In the genomic region with DNA sequence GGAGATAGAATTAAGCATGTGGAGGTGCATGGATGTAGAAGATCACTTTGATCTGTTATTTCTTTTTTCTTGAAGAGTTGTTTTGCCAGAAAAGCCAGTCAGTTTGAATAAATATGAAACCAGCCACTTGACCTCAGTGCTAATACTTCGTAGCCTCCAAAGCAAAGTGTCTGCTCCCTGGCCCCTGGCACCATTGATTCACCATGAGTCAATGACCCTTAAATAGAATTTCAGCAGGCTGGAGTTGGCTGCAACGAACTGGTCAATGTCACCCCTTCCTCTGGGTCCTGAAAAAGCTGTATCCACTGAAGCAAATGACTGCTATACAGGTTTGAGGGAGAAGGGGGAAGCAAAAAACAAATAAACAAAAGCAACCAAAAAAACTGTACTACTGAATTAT, we compare ENCODE assay signal across 19 cellular contexts. TPM values are rescaled to one million over a fixed set of nuclear protein-coding genes. Genes with fewer than 3 reads are reported as not detected.
DNase-seq lines count a peak whose midpoint lies in the region; ATAC-seq and TF ChIP-seq lines count a peak whose summit lies in the region.
"Had no signal": no experiment of that assay in that cellular context is flagged by ENCODE, and none has a peak within 500 bp of the region (broad histone marks: within the 10 kb centered on the region; RNA-seq: fewer than 3 reads in every experiment).

No MANE protein-coding gene starts in this region.

- CTCF ChIA-PET in HCT116 (lab: Charles Lee): no interaction called here

- no peaks in the 10 kb centered on the region for H3K9me2 ChIP-seq in HCT116 (ENCODE audit: insufficient read depth)
- no peaks in the 10 kb centered on the region for H3K9me2 ChIP-seq in hepatocyte (replicated peaks; ENCODE audit: insufficient read depth)

- no peak for TF ChIP-seq EP300 in tibial nerve (IDR thresholded peaks at IDR 0.05)

- no peak overlapping the region for H3K27ac ChIP-seq in HCT116 (ENCODE audit: low read depth, low read length)
- peak overlapping the region; percentile 85 to 87 for H3K27ac ChIP-seq in ascending aorta
- peak overlapping the region; percentile 94 for H3K27ac ChIP-seq in left ventricle myocardium inferior (replicated peaks)
- peak overlapping the region; percentile 98 for H3K27ac ChIP-seq in skeletal muscle tissue (ENCODE audit: low read depth, low read length)
- H3K27ac ChIP-seq in hepatocyte: no peak overlapping the region
- no peak overlapping the region for H3K27ac ChIP-seq in tibial nerve
- H3K27ac ChIP-seq: C4-2B, HL-60, RWPE1 had no signal

- POLR2A ChIA-PET in HCT116 (lab: Charles Lee): no interaction called here

- H3K4me3 ChIP-seq in HCT116 (replicated peaks in 1 of 2; ENCODE audit: low read depth in 1 of 2, low read length in 2 of 2): no peak overlapping the region
- H3K4me3 ChIP-seq in ascending aorta: no peak overlapping the region
- H3K4me3 ChIP-seq in left ventricle myocardium inferior: peak overlapping the region; percentile 29
- peak overlapping the region; percentile 58 to 66 (median 60) for H3K4me3 ChIP-seq in skeletal muscle tissue (ENCODE audit: low read length in 3 of 3)
- H3K4me3 ChIP-seq in hepatocyte: no peak overlapping the region
- no peak overlapping the region for H3K4me3 ChIP-seq in tibial nerve
- H3K4me3 ChIP-seq: stomach had no signal

- H3K4me1 ChIP-seq in HCT116 (ENCODE audit: control insufficient read depth in 1 of 2, insufficient read depth in 2 of 2, low read length in 2 of 2) (peaks cover 0 to 14% of the 10 kb centered on the region in 2 experiments; a peak in 1 of 4 replicates), ascending aorta (peaks cover 8 to 28% of the 10 kb centered on the region in 2 donors), left ventricle myocardium inferior (peaks cover 83% of the 10 kb centered on the region), skeletal muscle tissue (ENCODE audit: control insufficient read depth in 3 of 3, insufficient read depth in 3 of 3, low read length in 3 of 3) (peaks cover 26 to 57% (median 37%) of the 10 kb centered on the region in 3 donors), hepatocyte (ENCODE audit: insufficient read depth) (no peaks in the 10 kb centered on the region), tibial nerve (peaks cover 0 to 15% (median 4%) of the 10 kb centered on the region in 4 donors)
- H3K4me1 ChIP-seq: parathyroid adenoma had no signal

- no peak overlapping the region for H3K9ac ChIP-seq in HCT116 (ENCODE audit: low read length)
- H3K9ac ChIP-seq in skeletal muscle tissue (ENCODE audit: low read depth in 1 of 3, low read length in 3 of 3): peak overlapping the region; percentile 72 to 82 (median 79)
- H3K9ac ChIP-seq: parathyroid adenoma had no signal

- H2AFZ ChIP-seq in HCT116 (ENCODE audit: low read depth, low read length, poor library complexity, severe bottlenecking) (no peak overlapping the region), hepatocyte (no peak overlapping the region)
- H2AFZ ChIP-seq: parathyroid adenoma had no signal

- DNase-seq in HCT116 (ENCODE audit: low read depth, low spot score) (no peak), ascending aorta (ENCODE audit: low spot score in 2 of 2) (peak in 1 of 2 donors; percentile 81), left ventricle myocardium inferior (peak; percentile 38), NCI-H774 (lab: John Stamatoyannopoulos, UW) (no peak), hepatocyte (ENCODE audit: low spot score) (no peak), tibial nerve (ENCODE audit: low spot score in 2 of 2) (no peak), NCI-H1092 treated with DMSO at 0.1 percent for 48 hours (lab: John Stamatoyannopoulos, UW) (no peak)
- DNase-seq: activated CD4-positive, CD25-positive, alpha-beta regulatory T cell treated with anti-CD3 and anti-CD28 coated beads, Interleukin-2, amount 50 U/mL, for 72 hours; activated CD8-positive, alpha-beta memory T cell treated with anti-CD3 and anti-CD28 coated beads, Interleukin-2, amount 50 U/mL, for 4 hours; activated naive CD4-positive, alpha-beta T cell treated with anti-CD3 and anti-CD28 coated beads for 36 hours; caudate nucleus; NCI-H1694; stomach; T-helper 2 cell had no signal

- intact Hi-C loops in HCT116 (cut with micrococcal nuclease): no loop called here
- intact Hi-C loops in ascending aorta (cut with DNase I): loop anchor here (10.0 kb wide), 1 partner anchor 400 kb away; a partner anchor contains a TSS
- intact Hi-C loops in left ventricle myocardium inferior (cut with micrococcal nuclease): no loop called here

- H3K36me3 ChIP-seq in HCT116 (ENCODE audit: control insufficient read depth in 1 of 2, insufficient read depth in 2 of 2, low read length in 2 of 2): no peaks in the 10 kb centered on the region
- no peaks in the 10 kb centered on the region for H3K36me3 ChIP-seq in ascending aorta
- no peaks in the 10 kb centered on the region for H3K36me3 ChIP-seq in left ventricle myocardium inferior
- no peaks in the 10 kb centered on the region for H3K36me3 ChIP-seq in skeletal muscle tissue (ENCODE audit: control insufficient read depth in 3 of 3, insufficient read depth in 3 of 3, low read length in 3 of 3)
- no peaks in the 10 kb centered on the region for H3K36me3 ChIP-seq in hepatocyte (replicated peaks; ENCODE audit: insufficient read depth, low read depth)
- no peaks in the 10 kb centered on the region for H3K36me3 ChIP-seq in tibial nerve
- H3K36me3 ChIP-seq: stomach had no signal

- no TSS peak for BruUV-seq in HCT116 (replicated peaks; lab: Mats Ljungman, UMichigan)

- H3K4me2 ChIP-seq in HCT116 (ENCODE audit: low read length): no peak overlapping the region
- H3K4me2 ChIP-seq in hepatocyte: no peak overlapping the region

- H3K9me3 ChIP-seq in HCT116 (ENCODE audit: control insufficient read depth in 1 of 2, insufficient read depth in 1 of 2, low read depth in 1 of 2, low read length in 2 of 2) (no peaks in the 10 kb centered on the region), ascending aorta (no peaks in the 10 kb centered on the region), left ventricle myocardium inferior (replicated peaks) (no peaks in the 10 kb centered on the region), skeletal muscle tissue (ENCODE audit: control insufficient read depth in 3 of 3, low read length in 3 of 3) (no peaks in the 10 kb centered on the region), hepatocyte (ENCODE audit: low read depth) (no peaks in the 10 kb centered on the region), tibial nerve (no peaks in the 10 kb centered on the region)
- H3K9me3 ChIP-seq: stomach had no signal

- RAD21 ChIA-PET in HCT116 (lab: Charles Lee; ENCODE audit: low non-redundant PET in 1 of 2, low total read pairs in 2 of 2, uncharacterized antibody in 2 of 2, unreplicated experiment in 2 of 2): no interaction called here

- ATAC-seq in HCT116: no peak

- no peaks in the 10 kb centered on the region for H4K20me1 ChIP-seq in HCT116 (ENCODE audit: insufficient read depth)
- no peaks in the 10 kb centered on the region for H4K20me1 ChIP-seq in hepatocyte (ENCODE audit: insufficient read depth, poor library complexity, severe bottlenecking)

- TF ChIP-seq RAD21 in HCT116 (IDR thresholded peaks at IDR 0.05; ENCODE audit: low read depth): no peak

- H3K79me2 ChIP-seq in HCT116 (ENCODE audit: insufficient read depth, low read length): no peaks in the 10 kb centered on the region
- no peaks in the 10 kb centered on the region for H3K79me2 ChIP-seq in hepatocyte
- H3K79me2 ChIP-seq: parathyroid adenoma had no signal

- no peaks in the 10 kb centered on the region for H3K27me3 ChIP-seq in HCT116 (ENCODE audit: insufficient read depth, low read length)
- no peaks in the 10 kb centered on the region for H3K27me3 ChIP-seq in ascending aorta
- H3K27me3 ChIP-seq in left ventricle myocardium inferior (ENCODE audit: low read depth): no peaks in the 10 kb centered on the region
- H3K27me3 ChIP-seq in skeletal muscle tissue (ENCODE audit: control insufficient read depth in 3 of 3, insufficient read depth in 3 of 3, low read length in 3 of 3): no peaks in the 10 kb centered on the region
- H3K27me3 ChIP-seq in hepatocyte: no peaks in the 10 kb centered on the region
- no peaks in the 10 kb centered on the region for H3K27me3 ChIP-seq in tibial nerve
- H3K27me3 ChIP-seq: stomach had no signal

- 74% methylated on average over 2 of the region's 2 CpGs for WGBS in hepatocyte (ENCODE audit: low lambda C conversion rate, missing lambda C conversion rate)
- 40 to 56% methylated on average over 2 of the region's 2 CpGs for WGBS in tibial nerve, 2 donors

- TF ChIP-seq CTCF in HCT116 (IDR thresholded peaks at IDR 0.05 in 2 of 3, conservative IDR thresholded peaks at IDR 0.05 in 1 of 3; ENCODE audit: borderline replicate concordance in 1 of 3, insufficient read depth in 1 of 3, low read depth in 2 of 3, low read length in 2 of 3): no peak
- TF ChIP-seq CTCF in ascending aorta (IDR thresholded peaks at IDR 0.05): no peak
- TF ChIP-seq CTCF in left ventricle myocardium inferior (IDR thresholded peaks at IDR 0.05; ENCODE audit: borderline replicate concordance): no peak
- no peak for TF ChIP-seq CTCF in hepatocyte (IDR thresholded peaks at IDR 0.05; ENCODE audit: poor library complexity)
- no peak for TF ChIP-seq CTCF in tibial nerve (IDR thresholded peaks at IDR 0.05)

- TF ChIP-seq POLR2A in HCT116 (IDR thresholded peaks at IDR 0.05; ENCODE audit: borderline replicate concordance, extremely low read depth, insufficient read depth, insufficient read length) (no peak), tibial nerve (IDR thresholded peaks at IDR 0.05) (no peak)

TF ChIP-seq in HCT116, 20 proteins besides CTCF, POLR2A, EP300 and RAD21 (continues in another document):
- peak; percentile 39; the same call in 1 of the 2 replicates for TF ChIP-seq FOSL1 (IDR thresholded peaks at IDR 0.05; ENCODE audit: low read depth)

RNA-seq across cellular contexts. Expression of a gene that starts 57.9 kb away (rescaled TPM):
- total RNA-seq in HCT116 (2021; ENCODE audit: unreplicated experiment) (0.05 TPM), ascending aorta (7.6 TPM), left ventricle myocardium inferior (2,803 TPM), skeletal muscle tissue (2,245 TPM), hepatocyte (6.4 and 10.1 TPM in 2 replicates), tibial nerve (10 to 100 TPM in 2 of 4 donors, 1 to 10 TPM in 2; 4.7 to 15.5 (median 9.2) TPM)
- 0.05 and 0.07 TPM in 2 replicates for polyA plus RNA-seq in HCT116 (2012)
- polyA plus RNA-seq in hepatocyte: 5.4 and 6.1 TPM in 2 replicates

Comparison
In these comparisons a context has a peak if more than half of its experiments do, and no peak if none do; other contexts are left out.
1. H3K27ac ChIP-seq: peak in ascending aorta (2 of 2), left ventricle myocardium inferior (single experiment) and skeletal muscle tissue (single experiment); none in HCT116 (single experiment), hepatocyte (single experiment) and tibial nerve (0 of 4).
2. H3K4me3 ChIP-seq: peak in left ventricle myocardium inferior (single experiment) and skeletal muscle tissue (3 of 3); none in HCT116 (0 of 2), ascending aorta (0 of 2), hepatocyte (single experiment) and tibial nerve (0 of 4).
3. RNA of a gene that starts 57.9 kb away (total RNA-seq): 2,803 TPM in left ventricle myocardium inferior (single experiment) and 2,245 TPM in skeletal muscle tissue (single experiment); 4.7 to 15.5 TPM in tibial nerve, 7.6 TPM in ascending aorta (single experiment), 6.4 to 10.1 TPM in hepatocyte and 0.05 TPM in HCT116 (single experiment); every median in the first group is over 100 times any median in the second.